In genomic region chr10:13991353-13991752, GRCh38 we compare ENCODE assay signal across 14 cellular contexts.
DNase-seq lines count a peak whose midpoint lies in the region; ATAC-seq and TF ChIP-seq lines count a peak whose summit lies in the region.
"Had no signal": no experiment of that assay in that cellular context is flagged by ENCODE, and none has a peak within 500 bp of the region (broad histone marks: within the 10 kb centered on the region; RNA-seq: fewer than 3 reads in every experiment).

No MANE protein-coding gene starts in this region.

- H3K27me3 ChIP-seq in esophagus squamous epithelium (no peaks in the 10 kb centered on the region), neural progenitor cell (no peaks in the 10 kb centered on the region), upper lobe of right lung (no peaks in the 10 kb centered on the region), MG63 (no peaks in the 10 kb centered on the region)

- no peak for TF ChIP-seq POLR2A in esophagus squamous epithelium (IDR thresholded peaks at IDR 0.05)

- ATAC-seq in upper lobe of right lung, result no peak

- no peaks in the 10 kb centered on the region for H3K36me3 ChIP-seq in esophagus squamous epithelium
- no peaks in the 10 kb centered on the region for H3K36me3 ChIP-seq in neural progenitor cell
- H3K36me3 ChIP-seq in upper lobe of right lung, result no peaks in the 10 kb centered on the region
- no peaks in the 10 kb centered on the region for H3K36me3 ChIP-seq in MG63

- no peak overlapping the region for H3K4me3 Mint-ChIP-seq in neural progenitor cell
- H3K4me3 Mint-ChIP-seq: activated B cell treated with CpG ODN at 0.5 μM for 24 hours had no signal

- H3K4me1 Mint-ChIP-seq in neural progenitor cell, result peaks cover 47% of the 10 kb centered on the region

- H3K27me3 Mint-ChIP-seq in neural progenitor cell (ENCODE audit: insufficient read depth, low read depth), result peaks cover 2% of the 10 kb centered on the region
- H3K27me3 Mint-ChIP-seq: activated B cell treated with CpG ODN at 0.5 μM for 24 hours had no signal

- H3F3A ChIP-seq in neural progenitor cell (ENCODE audit: low read depth), result peaks cover 16% of the 10 kb centered on the region

- H3K36me3 Mint-ChIP-seq in neural progenitor cell, result no peaks in the 10 kb centered on the region

- no peaks in the 10 kb centered on the region for H3K79me2 ChIP-seq in neural progenitor cell (ENCODE audit: low read depth)

- H4K20me1 ChIP-seq in neural progenitor cell (ENCODE audit: low read depth), result no peaks in the 10 kb centered on the region

- WGBS in esophagus squamous epithelium, 2 donors, result 66 to 72% methylated on average over 4 to 5 of the region's 5 CpGs

- intact Hi-C loops in esophagus squamous epithelium (cut with DNase I) (no loop called here), upper lobe of right lung (cut with DNase I) (no loop called here)

- H3K27ac ChIP-seq in esophagus squamous epithelium (peak overlapping the region; percentile 10 to 85 (median 74)), neural progenitor cell (no peak overlapping the region), upper lobe of right lung (peak overlapping the region; percentile 63)

- DNase-seq in NCI-H345 (lab: John Stamatoyannopoulos, UW) (peak; percentile 28), NCI-H345 treated with DMSO at 0.1 percent for 48 hours (lab: John Stamatoyannopoulos, UW; ENCODE audit: unreplicated experiment) (no peak), esophagus squamous epithelium (lab: John Stamatoyannopoulos, UW) (no peak), neural progenitor cell (ENCODE audit: low spot score) (peak; percentile 69), upper lobe of right lung (no peak), MG63 (no peak), NCI-H2081 (lab: John Stamatoyannopoulos, UW) (no peak), NCI-H82 (lab: John Stamatoyannopoulos, UW) (no peak)
- DNase-seq: 8988T; activated B cell treated with CpG ODN at 0.5 μM for 24 hours; activated CD8-positive, alpha-beta memory T cell treated with anti-CD3 and anti-CD28 coated beads, Interleukin-2, amount 50 U/mL, for 4 hours; effector CD4-positive, alpha-beta T cell; glutamatergic neuron; NCI-H1436 had no signal

- H2AFZ ChIP-seq in neural progenitor cell (replicated peaks), result no peak overlapping the region

- peaks cover 2% of the 10 kb centered on the region for H3K9me3 Mint-ChIP-seq in neural progenitor cell
- H3K9me3 Mint-ChIP-seq: activated B cell treated with CpG ODN at 0.5 μM for 24 hours had no signal

- H3K4me3 ChIP-seq in esophagus squamous epithelium (no peak overlapping the region), neural progenitor cell (no peak overlapping the region), upper lobe of right lung (no peak overlapping the region), MG63 (no peak overlapping the region)

- TF ChIP-seq CTCF in esophagus squamous epithelium (IDR thresholded peaks at IDR 0.05) (no peak), neural progenitor cell (IDR thresholded peaks at IDR 0.05) (peak; percentile 27), upper lobe of right lung (IDR thresholded peaks at IDR 0.05) (no peak)

- peak overlapping the region; percentile 44 for H3K4me2 ChIP-seq in neural progenitor cell

- peaks cover 0 to 49% (median 13%) of the 10 kb centered on the region in 3 donors for H3K4me1 ChIP-seq in esophagus squamous epithelium
- H3K4me1 ChIP-seq in neural progenitor cell, result peaks cover 22% of the 10 kb centered on the region
- H3K4me1 ChIP-seq in upper lobe of right lung, result peaks cover 25% of the 10 kb centered on the region

- H3K9me3 ChIP-seq in esophagus squamous epithelium, result no peaks in the 10 kb centered on the region
- no peaks in the 10 kb centered on the region for H3K9me3 ChIP-seq in neural progenitor cell (ENCODE audit: low read depth)
- no peaks in the 10 kb centered on the region for H3K9me3 ChIP-seq in upper lobe of right lung
- H3K9me3 ChIP-seq in MG63, result no peaks in the 10 kb centered on the region

- H3K27ac Mint-ChIP-seq in neural progenitor cell, result peak overlapping the region; percentile 96
- H3K27ac Mint-ChIP-seq: activated B cell treated with CpG ODN at 0.5 μM for 24 hours had no signal

- H3K9ac ChIP-seq in neural progenitor cell, result no peak overlapping the region

Comparison
In these comparisons a context has a peak if more than half of its experiments do, and no peak if none do; other contexts are left out.
1. DNase-seq: peak in NCI-H345 (single experiment) and neural progenitor cell (single experiment); none in NCI-H345 treated with DMSO at 0.1 percent for 48 hours (single experiment), esophagus squamous epithelium (single experiment), upper lobe of right lung (single experiment), MG63 (single experiment), NCI-H2081 (0 of 2) and NCI-H82 (single experiment).